8 cellular contexts compared by ENCODE assay signal in the genomic region with DNA sequence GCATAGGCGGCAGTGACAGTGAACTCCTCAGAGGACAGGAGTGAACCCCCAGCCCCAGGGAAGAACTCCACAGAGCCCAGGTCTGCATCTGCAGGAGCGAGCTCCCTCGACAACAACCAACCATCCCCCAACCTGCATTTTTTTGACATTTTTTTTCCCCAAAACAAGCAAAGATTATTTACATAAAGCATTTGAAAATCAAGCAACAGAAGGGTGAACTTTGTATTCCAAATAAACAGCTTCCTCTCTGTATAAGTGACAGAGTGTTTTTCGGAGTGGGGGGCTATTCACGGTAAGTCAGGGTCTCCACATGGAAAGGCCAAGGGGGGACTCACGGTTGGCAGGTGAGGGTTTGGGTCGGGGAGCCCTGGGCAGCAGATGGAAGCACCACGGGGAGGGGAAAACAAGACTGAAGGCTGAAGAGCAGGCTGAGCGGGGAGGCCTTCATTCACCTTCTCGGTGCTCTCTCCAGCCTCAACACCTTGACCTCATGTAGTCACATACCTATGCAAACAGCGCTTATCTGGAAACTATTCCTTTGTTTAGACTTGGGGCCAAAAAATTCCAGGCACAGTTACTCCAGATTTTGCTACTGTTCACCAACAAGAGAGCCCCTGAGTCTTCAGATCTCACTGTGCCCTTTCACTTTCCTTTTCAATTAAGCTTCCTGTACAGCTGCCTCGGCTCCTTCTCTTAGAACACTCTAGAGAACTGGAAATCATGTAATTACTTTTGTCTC. TPM values are rescaled to one million over a fixed set of nuclear protein-coding genes. Genes with fewer than 3 reads are reported as not detected.
DNase-seq lines count a peak whose midpoint lies in the region; ATAC-seq and TF ChIP-seq lines count a peak whose summit lies in the region.

No MANE protein-coding gene starts in this region.

- peak overlapping the region; percentile 92 to 94 for H3K4me3 Mint-ChIP-seq in stimulated activated naive B cell treated with anti-CD40 and anti-IgM and Interleukin-4, amounts not matched to agents 10 μg/mL and 1 μg/mL and 100 μg/mL, for 72 hours

- H3K4me1 Mint-ChIP-seq in stimulated activated naive B cell treated with anti-CD40 and anti-IgM and Interleukin-4, amounts not matched to agents 10 μg/mL and 1 μg/mL and 100 μg/mL, for 72 hours: peaks cover 48 to 98% of the 10 kb centered on the region in 2 donors

- H3K4me3 ChIP-seq in breast epithelium: peak overlapping the region; percentile 31 to 51 (median 43)

- TF ChIP-seq CTCF in breast epithelium (IDR thresholded peaks at IDR 0.05): no peak

- no peaks in the 10 kb centered on the region for H3K27me3 Mint-ChIP-seq in stimulated activated naive B cell treated with anti-CD40 and anti-IgM and Interleukin-4, amounts not matched to agents 10 μg/mL and 1 μg/mL and 100 μg/mL, for 72 hours

- no peak for TF ChIP-seq POLR2A in breast epithelium (IDR thresholded peaks at IDR 0.05)

- DNase-seq in DMS153 treated with DMSO at 0.1 percent for 48 hours (lab: John Stamatoyannopoulos, UW; ENCODE audit: unreplicated experiment): peak; percentile 31
- DNase-seq in DMS153 (lab: John Stamatoyannopoulos, UW): no peak
- peak in 1 of 2 donors; percentile 37 for DNase-seq in breast epithelium (ENCODE audit: low spot score in 2 of 2)
- DNase-seq in left colon: peak in 1 of 2 donors; percentile 38
- DNase-seq in stimulated activated naive B cell treated with anti-CD40 and anti-IgM and Interleukin-4, amounts not matched to agents 10 μg/mL and 1 μg/mL and 100 μg/mL, for 72 hours: no peak
- DNase-seq in NCI-H526 (lab: John Stamatoyannopoulos, UW): no peak

- no peaks in the 10 kb centered on the region for H3K9me3 Mint-ChIP-seq in stimulated activated naive B cell treated with anti-CD40 and anti-IgM and Interleukin-4, amounts not matched to agents 10 μg/mL and 1 μg/mL and 100 μg/mL, for 72 hours

- ATAC-seq in HG03103 (IDR thresholded peaks at IDR 0.05; ENCODE audit: low read depth, unreplicated experiment): peak; percentile 41
- peak; percentile 76 for ATAC-seq in SK-N-SH treated with all-trans-retinoic acid at 6 μM for 48 hours
- peak; percentile 94 for ATAC-seq in left colon
- ATAC-seq in stimulated activated naive B cell treated with anti-CD40 and anti-IgM and Interleukin-4, amounts not matched to agents 10 μg/mL and 1 μg/mL and 100 μg/mL, for 72 hours (replicated peaks): peak; percentile 32 to 36

- intact Hi-C loops in breast epithelium (cut with DNase I; ENCODE audit: low total_unique reads) (no loop called here), left colon (cut with DNase I, micrococcal nuclease) (no loop called here)

- H3K27ac ChIP-seq in breast epithelium: peak overlapping the region; percentile 74 to 87

- H3K27ac Mint-ChIP-seq in stimulated activated naive B cell treated with anti-CD40 and anti-IgM and Interleukin-4, amounts not matched to agents 10 μg/mL and 1 μg/mL and 100 μg/mL, for 72 hours: peak overlapping the region; percentile 98

- peaks cover 3 to 6% of the 10 kb centered on the region in 2 donors for H3K4me1 ChIP-seq in breast epithelium

- no peaks in the 10 kb centered on the region for H3K36me3 Mint-ChIP-seq in stimulated activated naive B cell treated with anti-CD40 and anti-IgM and Interleukin-4, amounts not matched to agents 10 μg/mL and 1 μg/mL and 100 μg/mL, for 72 hours

- H3K36me3 ChIP-seq in breast epithelium: no peaks in the 10 kb centered on the region

- no peaks in the 10 kb centered on the region for H3K27me3 ChIP-seq in breast epithelium

- H3K9me3 ChIP-seq in breast epithelium: no peaks in the 10 kb centered on the region

TF ChIP-seq in SK-N-SH treated with all-trans-retinoic acid at 6 μM for 48 hours, 23 proteins besides CTCF, POLR2A, EP300 and RAD21:
- TF ChIP-seq, protein P1, sequence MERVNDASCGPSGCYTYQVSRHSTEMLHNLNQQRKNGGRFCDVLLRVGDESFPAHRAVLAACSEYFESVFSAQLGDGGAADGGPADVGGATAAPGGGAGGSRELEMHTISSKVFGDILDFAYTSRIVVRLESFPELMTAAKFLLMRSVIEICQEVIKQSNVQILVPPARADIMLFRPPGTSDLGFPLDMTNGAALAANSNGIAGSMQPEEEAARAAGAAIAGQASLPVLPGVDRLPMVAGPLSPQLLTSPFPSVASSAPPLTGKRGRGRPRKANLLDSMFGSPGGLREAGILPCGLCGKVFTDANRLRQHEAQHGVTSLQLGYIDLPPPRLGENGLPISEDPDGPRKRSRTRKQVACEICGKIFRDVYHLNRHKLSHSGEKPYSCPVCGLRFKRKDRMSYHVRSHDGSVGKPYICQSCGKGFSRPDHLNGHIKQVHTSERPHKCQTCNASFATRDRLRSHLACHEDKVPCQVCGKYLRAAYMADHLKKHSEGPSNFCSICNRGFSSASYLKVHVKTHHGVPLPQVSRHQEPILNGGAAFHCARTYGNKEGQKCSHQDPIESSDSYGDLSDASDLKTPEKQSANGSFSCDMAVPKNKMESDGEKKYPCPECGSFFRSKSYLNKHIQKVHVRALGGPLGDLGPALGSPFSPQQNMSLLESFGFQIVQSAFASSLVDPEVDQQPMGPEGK (CRISPR knock-in tag; IDR thresholded peaks at IDR 0.05; ENCODE audit: borderline replicate concordance): no peak
- TF ChIP-seq, protein P2, sequence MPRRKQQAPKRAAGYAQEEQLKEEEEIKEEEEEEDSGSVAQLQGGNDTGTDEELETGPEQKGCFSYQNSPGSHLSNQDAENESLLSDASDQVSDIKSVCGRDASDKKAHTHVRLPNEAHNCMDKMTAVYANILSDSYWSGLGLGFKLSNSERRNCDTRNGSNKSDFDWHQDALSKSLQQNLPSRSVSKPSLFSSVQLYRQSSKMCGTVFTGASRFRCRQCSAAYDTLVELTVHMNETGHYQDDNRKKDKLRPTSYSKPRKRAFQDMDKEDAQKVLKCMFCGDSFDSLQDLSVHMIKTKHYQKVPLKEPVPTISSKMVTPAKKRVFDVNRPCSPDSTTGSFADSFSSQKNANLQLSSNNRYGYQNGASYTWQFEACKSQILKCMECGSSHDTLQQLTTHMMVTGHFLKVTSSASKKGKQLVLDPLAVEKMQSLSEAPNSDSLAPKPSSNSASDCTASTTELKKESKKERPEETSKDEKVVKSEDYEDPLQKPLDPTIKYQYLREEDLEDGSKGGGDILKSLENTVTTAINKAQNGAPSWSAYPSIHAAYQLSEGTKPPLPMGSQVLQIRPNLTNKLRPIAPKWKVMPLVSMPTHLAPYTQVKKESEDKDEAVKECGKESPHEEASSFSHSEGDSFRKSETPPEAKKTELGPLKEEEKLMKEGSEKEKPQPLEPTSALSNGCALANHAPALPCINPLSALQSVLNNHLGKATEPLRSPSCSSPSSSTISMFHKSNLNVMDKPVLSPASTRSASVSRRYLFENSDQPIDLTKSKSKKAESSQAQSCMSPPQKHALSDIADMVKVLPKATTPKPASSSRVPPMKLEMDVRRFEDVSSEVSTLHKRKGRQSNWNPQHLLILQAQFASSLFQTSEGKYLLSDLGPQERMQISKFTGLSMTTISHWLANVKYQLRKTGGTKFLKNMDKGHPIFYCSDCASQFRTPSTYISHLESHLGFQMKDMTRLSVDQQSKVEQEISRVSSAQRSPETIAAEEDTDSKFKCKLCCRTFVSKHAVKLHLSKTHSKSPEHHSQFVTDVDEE (CRISPR knock-in tag; IDR thresholded peaks at IDR 0.05): no peak
- TF ChIP-seq TCF4 (CRISPR knock-in tag; IDR thresholded peaks at IDR 0.05; ENCODE audit: borderline replicate concordance) (no peak), OSR1 (CRISPR knock-in tag; IDR thresholded peaks at IDR 0.05) (no peak), PPARA (CRISPR knock-in tag; IDR thresholded peaks at IDR 0.05; ENCODE audit: borderline replicate concordance) (no peak), ISL1 (CRISPR knock-in tag; IDR thresholded peaks at IDR 0.05) (no peak), ZNF70 (CRISPR knock-in tag; IDR thresholded peaks at IDR 0.05) (no peak), ARNTL (CRISPR knock-in tag; IDR thresholded peaks at IDR 0.05; ENCODE audit: borderline replicate concordance, low read depth) (no peak), BACH2 (CRISPR knock-in tag; IDR thresholded peaks at IDR 0.05; ENCODE audit: borderline replicate concordance) (no peak), ZFP3 (CRISPR knock-in tag; IDR thresholded peaks at IDR 0.05) (no peak), ZC3H10 (CRISPR knock-in tag; IDR thresholded peaks at IDR 0.05) (no peak)
- TF ChIP-seq, protein P3, sequence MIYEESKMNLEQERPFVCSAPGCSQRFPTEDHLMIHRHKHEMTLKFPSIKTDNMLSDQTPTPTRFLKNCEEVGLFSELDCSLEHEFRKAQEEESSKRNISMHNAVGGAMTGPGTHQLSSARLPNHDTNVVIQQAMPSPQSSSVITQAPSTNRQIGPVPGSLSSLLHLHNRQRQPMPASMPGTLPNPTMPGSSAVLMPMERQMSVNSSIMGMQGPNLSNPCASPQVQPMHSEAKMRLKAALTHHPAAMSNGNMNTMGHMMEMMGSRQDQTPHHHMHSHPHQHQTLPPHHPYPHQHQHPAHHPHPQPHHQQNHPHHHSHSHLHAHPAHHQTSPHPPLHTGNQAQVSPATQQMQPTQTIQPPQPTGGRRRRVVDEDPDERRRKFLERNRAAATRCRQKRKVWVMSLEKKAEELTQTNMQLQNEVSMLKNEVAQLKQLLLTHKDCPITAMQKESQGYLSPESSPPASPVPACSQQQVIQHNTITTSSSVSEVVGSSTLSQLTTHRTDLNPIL (CRISPR knock-in tag; IDR thresholded peaks at IDR 0.05; ENCODE audit: low read depth): no peak

RNA-seq across cellular contexts. Expression of a gene that starts 27.6 kb away (rescaled TPM):
- 10 to 100 TPM; 37.0 to 73.8 (median 41.6) TPM for total RNA-seq in breast epithelium
- total RNA-seq in left colon: 10 to 100 TPM; 13.5 to 17.7 TPM

RNA-seq across cellular contexts. Expression of a gene that starts 47.1 kb away (rescaled TPM):
- 10 to 100 TPM in 1 of 3 donors, 1 to 10 TPM in 2; 6.6 to 14.1 (median 9.2) TPM for total RNA-seq in breast epithelium
- total RNA-seq in left colon: 1 to 10 TPM; 5.1 to 7.8 TPM

Comparison
In these comparisons a context has a peak if more than half of its experiments do, and no peak if none do; other contexts are left out.
1. ATAC-seq: peak in every context shown above with its lines; median percentile 94 in left colon; 76 in SK-N-SH treated with all-trans-retinoic acid at 6 μM for 48 hours; 41 in HG03103; 34 in stimulated activated naive B cell treated with anti-CD40 and anti-IgM and Interleukin-4, amounts not matched to agents 10 μg/mL and 1 μg/mL and 100 μg/mL, for 72 hours.